Comparison of ENCODE assay signal across 14 cellular contexts in genomic region chr3:129554356-129555120, GRCh38. TPM values are rescaled to one million over a fixed set of nuclear protein-coding genes. Genes with fewer than 3 reads are reported as not detected.
DNase-seq lines count a peak whose midpoint lies in the region; ATAC-seq and TF ChIP-seq lines count a peak whose summit lies in the region.
"Had no signal": no experiment of that assay in that cellular context is flagged by ENCODE, and none has a peak within 500 bp of the region (broad histone marks: within the 10 kb centered on the region; RNA-seq: fewer than 3 reads in every experiment).

No MANE protein-coding gene starts in this region.

- no peaks in the 10 kb centered on the region for H3K9me3 ChIP-seq in DND-41 (ENCODE audit: insufficient read depth, low read length, severe bottlenecking)
- H3K9me3 ChIP-seq: breast epithelium had no signal

- H3K9me3 Mint-ChIP-seq in chondrocyte (ENCODE audit: low read depth), result no peaks in the 10 kb centered on the region
- no peaks in the 10 kb centered on the region for H3K9me3 Mint-ChIP-seq in nephron
- no peaks in the 10 kb centered on the region for H3K9me3 Mint-ChIP-seq in activated naive CD4-positive, alpha-beta T cell treated with anti-CD3 and anti-CD28 coated beads, Interleukin-2, amount 50 U/mL, for 72 hours

- peaks cover 5% of the 10 kb centered on the region; the same call in 1 of the 2 replicates for H4K20me1 ChIP-seq in DND-41 (ENCODE audit: insufficient read depth, low read length)

- H2AFZ ChIP-seq in DND-41 (ENCODE audit: low read depth, low read length), result no peak overlapping the region

- DNase-seq in DND-41 (no peak), NCI-H1694 (lab: John Stamatoyannopoulos, UW) (peak; percentile 18), chondrocyte (ENCODE audit: low spot score) (no peak), NCI-H524 treated with DMSO at 0.1 percent for 48 hours (lab: John Stamatoyannopoulos, UW) (no peak), NK-92 (lab: John Stamatoyannopoulos, UW; ENCODE audit: unreplicated experiment) (no peak), HCEC 1CT (no peak)
- no peak for DNase-seq in activated naive CD4-positive, alpha-beta T cell treated with anti-CD3 and anti-CD28 coated beads, Interleukin-2, amount 50 U/mL, for 72 hours (ENCODE audit: low spot score in 2 of 2)
- DNase-seq: activated T-cell treated with anti-CD3 and anti-CD28 coated beads, Interleukin-2, amount 50 U/mL, for 1 hour had no signal

- no peaks in the 10 kb centered on the region for H3K79me2 ChIP-seq in DND-41 (ENCODE audit: insufficient read depth, low read length)

- no peaks in the 10 kb centered on the region for H3K27me3 ChIP-seq in DND-41 (ENCODE audit: insufficient read depth, low read length, poor library complexity)
- H3K27me3 ChIP-seq: breast epithelium had no signal

- H3K27ac ChIP-seq in DND-41 (ENCODE audit: low read length), result no peak overlapping the region
- H3K27ac ChIP-seq: C4-2B had no signal

- H3K4me3 Mint-ChIP-seq in chondrocyte (ENCODE audit: unreplicated experiment) (no peak overlapping the region), nephron (no peak overlapping the region)

- no peaks in the 10 kb centered on the region for H3K4me1 ChIP-seq in DND-41 (ENCODE audit: insufficient read depth, low read length)
- H3K4me1 ChIP-seq: breast epithelium had no signal

- H3K27me3 Mint-ChIP-seq in chondrocyte (ENCODE audit: low read depth), result no peaks in the 10 kb centered on the region
- peaks cover 7% of the 10 kb centered on the region for H3K27me3 Mint-ChIP-seq in nephron (ENCODE audit: low read depth)

- H3K4me2 ChIP-seq in DND-41 (ENCODE audit: insufficient read depth, low read length), result no peak overlapping the region

- no peak overlapping the region for H3K9ac ChIP-seq in DND-41 (ENCODE audit: low read depth, low read length)

- H3K27ac Mint-ChIP-seq in chondrocyte (ENCODE audit: unreplicated experiment) (peak overlapping the region; percentile 68), nephron (peak overlapping the region; percentile 34 to 85 (median 66))
- no peak overlapping the region for H3K27ac Mint-ChIP-seq in activated naive CD4-positive, alpha-beta T cell treated with anti-CD3 and anti-CD28 coated beads, Interleukin-2, amount 50 U/mL, for 72 hours

- no peak for TF ChIP-seq CTCF in DND-41 (IDR thresholded peaks at IDR 0.05; ENCODE audit: borderline replicate concordance, extremely low read depth, low read length, poor library complexity, severe bottlenecking)
- TF ChIP-seq CTCF in chondrocyte (IDR thresholded peaks at IDR 0.05), result no peak
- TF ChIP-seq CTCF in nephron (IDR thresholded peaks at IDR 0.05; ENCODE audit: unreplicated experiment in 3 of 3), result no peak

- ATAC-seq in DND-41 (ENCODE audit: insufficient read depth, low read depth), result 0 out of 3 replicates have a peak, but pooled peaks have one; percentile 20
- no peak for ATAC-seq in activated naive CD4-positive, alpha-beta T cell treated with anti-CD3 and anti-CD28 coated beads, Interleukin-2, amount 50 U/mL, for 72 hours

- H3K36me3 Mint-ChIP-seq in chondrocyte (ENCODE audit: low read depth) (peaks cover 28% of the 10 kb centered on the region), nephron (ENCODE audit: low read depth) (peaks cover 9% of the 10 kb centered on the region)
- H3K36me3 Mint-ChIP-seq in activated naive CD4-positive, alpha-beta T cell treated with anti-CD3 and anti-CD28 coated beads, Interleukin-2, amount 50 U/mL, for 72 hours, result no peaks in the 10 kb centered on the region

- H3K4me3 ChIP-seq in DND-41 (ENCODE audit: low read depth in 1 of 2, low read length in 2 of 2), result no peak overlapping the region
- H3K4me3 ChIP-seq: breast epithelium had no signal

- H3K4me1 Mint-ChIP-seq in chondrocyte (ENCODE audit: low read depth) (peaks cover 81% of the 10 kb centered on the region), nephron (peaks cover 55% of the 10 kb centered on the region)

- H3K36me3 ChIP-seq in DND-41 (ENCODE audit: insufficient read depth, low read length), result peaks cover 48% of the 10 kb centered on the region
- H3K36me3 ChIP-seq: breast epithelium had no signal

RNA-seq across cellular contexts. Expression of gene H1-8, which starts 11.6 kb away (rescaled TPM):
- total RNA-seq in chondrocyte, result not detected in 3 replicates
- total RNA-seq in activated naive CD4-positive, alpha-beta T cell treated with anti-CD3 and anti-CD28 coated beads, Interleukin-2, amount 50 U/mL, for 72 hours, result not detected
- total RNA-seq: breast epithelium, left lobe of liver, posterior vena cava, temporal lobe had no signal

RNA-seq across cellular contexts. Expression of gene RHO, which starts 26.1 kb away (rescaled TPM):
- not detected in 3 replicates for total RNA-seq in chondrocyte
- not detected for total RNA-seq in activated naive CD4-positive, alpha-beta T cell treated with anti-CD3 and anti-CD28 coated beads, Interleukin-2, amount 50 U/mL, for 72 hours
- total RNA-seq: left lobe of liver, posterior vena cava, temporal lobe had no signal

RNA-seq across cellular contexts. Expression of gene PLXND1, which starts 51.9 kb away (rescaled TPM):
- 267 to 284 TPM (median 270 TPM) in 3 replicates for total RNA-seq in chondrocyte
- 1 to 10 TPM; 3.5 to 5.7 TPM for total RNA-seq in activated naive CD4-positive, alpha-beta T cell treated with anti-CD3 and anti-CD28 coated beads, Interleukin-2, amount 50 U/mL, for 72 hours

Comparison
In these comparisons a context has a peak if more than half of its experiments do, and no peak if none do; other contexts are left out.
1. H3K27ac Mint-ChIP-seq: peak in chondrocyte (single experiment) and nephron (3 of 3); none in activated naive CD4-positive, alpha-beta T cell treated with anti-CD3 and anti-CD28 coated beads, Interleukin-2, amount 50 U/mL, for 72 hours (0 of 2).
2. RNA of gene PLXND1, which starts 51.9 kb away (total RNA-seq): 267 to 284 TPM in chondrocyte; 3.5 to 5.7 TPM in activated naive CD4-positive, alpha-beta T cell treated with anti-CD3 and anti-CD28 coated beads, Interleukin-2, amount 50 U/mL, for 72 hours; every median in the first group is over 10 times any median in the second.